Comparison of ENCODE assay signal across 1 cellular context in the genomic region with DNA sequence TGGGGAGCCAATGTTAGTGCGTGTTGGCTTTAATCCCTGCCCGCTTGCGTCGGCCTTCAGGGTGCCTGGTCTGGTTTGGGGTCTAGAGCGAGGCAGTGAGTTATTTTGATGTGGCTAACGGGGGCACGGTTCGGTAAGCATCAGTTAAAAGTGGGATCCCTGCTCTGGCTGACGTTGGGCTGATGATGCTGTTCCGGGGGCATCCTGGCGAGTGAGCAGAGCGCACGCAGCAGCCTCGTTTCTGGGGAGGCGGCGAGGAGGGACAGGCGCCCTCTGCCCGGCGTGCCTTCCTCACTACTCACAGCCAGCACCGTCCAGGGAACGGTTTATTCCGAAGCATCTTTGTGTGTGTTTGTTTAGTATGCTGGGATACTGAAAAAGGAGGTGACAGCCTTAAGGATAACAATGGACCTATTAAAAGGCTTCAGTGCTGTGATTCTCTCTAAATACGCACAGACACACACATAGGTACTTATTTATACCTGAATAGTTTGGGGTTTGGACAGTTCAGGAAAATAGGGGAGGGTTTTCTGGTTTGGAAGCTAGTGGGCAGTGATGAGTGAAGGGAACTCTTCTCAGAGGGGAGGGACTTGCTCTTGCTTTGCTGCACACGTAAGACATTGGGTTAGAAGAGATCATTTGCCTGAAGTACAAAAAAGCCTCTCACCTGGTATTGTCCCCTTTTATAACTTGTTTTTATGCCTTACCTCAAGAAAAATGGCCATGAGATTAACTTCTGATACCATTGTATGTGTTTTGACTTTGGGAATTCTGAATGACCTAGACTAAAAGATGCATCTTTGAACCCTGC.
TF ChIP-seq lines count a peak whose summit lies in the region.

No MANE protein-coding gene starts in this region.

TF ChIP-seq in HEK293, 187 proteins besides CTCF, POLR2A, EP300 and RAD21 (continued from another document):
- TF ChIP-seq, protein P1, sequence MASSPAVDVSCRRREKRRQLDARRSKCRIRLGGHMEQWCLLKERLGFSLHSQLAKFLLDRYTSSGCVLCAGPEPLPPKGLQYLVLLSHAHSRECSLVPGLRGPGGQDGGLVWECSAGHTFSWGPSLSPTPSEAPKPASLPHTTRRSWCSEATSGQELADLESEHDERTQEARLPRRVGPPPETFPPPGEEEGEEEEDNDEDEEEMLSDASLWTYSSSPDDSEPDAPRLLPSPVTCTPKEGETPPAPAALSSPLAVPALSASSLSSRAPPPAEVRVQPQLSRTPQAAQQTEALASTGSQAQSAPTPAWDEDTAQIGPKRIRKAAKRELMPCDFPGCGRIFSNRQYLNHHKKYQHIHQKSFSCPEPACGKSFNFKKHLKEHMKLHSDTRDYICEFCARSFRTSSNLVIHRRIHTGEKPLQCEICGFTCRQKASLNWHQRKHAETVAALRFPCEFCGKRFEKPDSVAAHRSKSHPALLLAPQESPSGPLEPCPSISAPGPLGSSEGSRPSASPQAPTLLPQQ (tag by site-specific recombination; IDR thresholded peaks at IDR 0.05): 0 out of 2 replicates have a peak, but pooled peaks have one; percentile 12
- TF ChIP-seq IKZF3 (tag by site-specific recombination; IDR thresholded peaks at IDR 0.05) (peak; percentile 42; the same call in 1 of the 2 replicates), SP7 (tag by site-specific recombination; IDR thresholded peaks at IDR 0.05) (peak; percentile 35; the same call in 1 of the 2 replicates), TCF7L2 (IDR thresholded peaks at IDR 0.05; ENCODE audit: borderline replicate concordance, low read depth, low read length) (peak; percentile 80; the same call in 1 of the 2 replicates)
